Comparison of ENCODE assay signal across 20 cellular contexts in genomic region chr2:33342171-33342570, GRCh38.
A peak's percentile ranks its signal among the peaks of the same experiment; 100 is the strongest.
DNase-seq lines count a peak whose midpoint lies in the region; ATAC-seq and TF ChIP-seq lines count a peak whose summit lies in the region.
"Had no signal": no experiment of that assay in that cellular context is flagged by ENCODE, and none has a peak within 500 bp of the region (broad histone marks: within the 10 kb centered on the region; RNA-seq: fewer than 3 reads in every experiment).

No MANE protein-coding gene starts in this region.

- H3K9me3 ChIP-seq in psoas muscle: no peaks in the 10 kb centered on the region
- H3K9me3 ChIP-seq: BLaER1 treated with 17β-estradiol and CSF1 and Interleukin-3, amounts not matched to agents 10 nM and 100 nM; MG63; SJSA1 had no signal

- CTCF ChIA-PET in HEK293T (lab: Yijun Ruan, JAX): no interaction called here

- H3K27ac ChIP-seq in psoas muscle: no peak overlapping the region
- H3K27ac ChIP-seq: BLaER1 treated with 17β-estradiol and CSF1 and Interleukin-3, amounts not matched to agents 10 nM and 100 nM; GM23248; SJSA1 had no signal

- no peaks in the 10 kb centered on the region for H3K4me1 ChIP-seq in psoas muscle
- H3K4me1 ChIP-seq: BLaER1 treated with 17β-estradiol and CSF1 and Interleukin-3, amounts not matched to agents 10 nM and 100 nM; SJSA1 had no signal

- DNase-seq in DMS53 (lab: John Stamatoyannopoulos, UW): peak; percentile 53
- peak; percentile 17 to 68 for DNase-seq in NCI-H1930 (lab: John Stamatoyannopoulos, UW)
- peak; percentile 94 to 99 for DNase-seq in dermis microvascular lymphatic vessel endothelial cell (ENCODE audit: low read depth in 2 of 2)
- DNase-seq in lung microvascular endothelial cell (ENCODE audit: low read depth in 2 of 2): peak; percentile 96 to 98
- no peak for DNase-seq in HEK293T (ENCODE audit: extremely low spot score)
- DNase-seq in psoas muscle: no peak
- no peak for DNase-seq in GM20000 (ENCODE audit: low spot score)
- no peak for DNase-seq in Right ventricle myocardium superior
- DNase-seq: CD8-positive, alpha-beta memory T cell; GDM1; GM23248; HCEC 1CT; IMR-90; Karpas-422; MG63; NCI-H1092 treated with DMSO at 0.1 percent for 48 hours; NCI-H187 treated with DMSO at 0.1 percent for 48 hours; NCI-H526 treated with DMSO at 0.1 percent for 48 hours had no signal

- intact Hi-C loops in psoas muscle (cut with DNase I): no loop called here
- intact Hi-C loops in Right ventricle myocardium superior (cut with DNase I): no loop called here

- no peaks in the 10 kb centered on the region for H3K27me3 ChIP-seq in psoas muscle (ENCODE audit: insufficient read depth in 3 of 3, low read length in 2 of 3)
- H3K27me3 ChIP-seq: BLaER1 treated with 17β-estradiol and CSF1 and Interleukin-3, amounts not matched to agents 10 nM and 100 nM; MG63; SJSA1 had no signal

- no peak for ATAC-seq in psoas muscle
- no peak for ATAC-seq in Right ventricle myocardium superior (ENCODE audit: poor library complexity)

- TF ChIP-seq CTCF in psoas muscle (IDR thresholded peaks at IDR 0.05): no peak
- no peak for TF ChIP-seq CTCF in GM20000 (IDR thresholded peaks at IDR 0.05; ENCODE audit: extremely low read depth, missing control alignments)

- H3K36me3 ChIP-seq in psoas muscle (ENCODE audit: insufficient read depth in 1 of 2, low read depth in 1 of 2): no peaks in the 10 kb centered on the region
- H3K36me3 ChIP-seq: BLaER1 treated with 17β-estradiol and CSF1 and Interleukin-3, amounts not matched to agents 10 nM and 100 nM; SJSA1 had no signal

- H3K4me3 ChIP-seq in psoas muscle: no peak overlapping the region
- H3K4me3 ChIP-seq: BLaER1 treated with 17β-estradiol and CSF1 and Interleukin-3, amounts not matched to agents 10 nM and 100 nM; GM23248; MG63; SJSA1 had no signal

- WGBS in psoas muscle, 3 donors: 49 to 59% (median 59%) methylated on average over 5 of the region's 5 CpGs

- POLR2A ChIA-PET in HEK293T (lab: Yijun Ruan, JAX): no interaction called here

TF ChIP-seq in HEK293T, 16 proteins besides CTCF, POLR2A, EP300 and RAD21:
- TF ChIP-seq LEF1 (IDR thresholded peaks at IDR 0.05; ENCODE audit: borderline replicate concordance): no peak

Comparison
In these comparisons a context has a peak if more than half of its experiments do, and no peak if none do; other contexts are left out.
1. DNase-seq: peak in DMS53 (single experiment), NCI-H1930 (2 of 2), dermis microvascular lymphatic vessel endothelial cell (2 of 2) and lung microvascular endothelial cell (2 of 2); none in HEK293T (single experiment), psoas muscle (0 of 2), GM20000 (single experiment) and Right ventricle myocardium superior (single experiment).